ENCODE assay signal across 14 cellular contexts in the genomic region with DNA sequence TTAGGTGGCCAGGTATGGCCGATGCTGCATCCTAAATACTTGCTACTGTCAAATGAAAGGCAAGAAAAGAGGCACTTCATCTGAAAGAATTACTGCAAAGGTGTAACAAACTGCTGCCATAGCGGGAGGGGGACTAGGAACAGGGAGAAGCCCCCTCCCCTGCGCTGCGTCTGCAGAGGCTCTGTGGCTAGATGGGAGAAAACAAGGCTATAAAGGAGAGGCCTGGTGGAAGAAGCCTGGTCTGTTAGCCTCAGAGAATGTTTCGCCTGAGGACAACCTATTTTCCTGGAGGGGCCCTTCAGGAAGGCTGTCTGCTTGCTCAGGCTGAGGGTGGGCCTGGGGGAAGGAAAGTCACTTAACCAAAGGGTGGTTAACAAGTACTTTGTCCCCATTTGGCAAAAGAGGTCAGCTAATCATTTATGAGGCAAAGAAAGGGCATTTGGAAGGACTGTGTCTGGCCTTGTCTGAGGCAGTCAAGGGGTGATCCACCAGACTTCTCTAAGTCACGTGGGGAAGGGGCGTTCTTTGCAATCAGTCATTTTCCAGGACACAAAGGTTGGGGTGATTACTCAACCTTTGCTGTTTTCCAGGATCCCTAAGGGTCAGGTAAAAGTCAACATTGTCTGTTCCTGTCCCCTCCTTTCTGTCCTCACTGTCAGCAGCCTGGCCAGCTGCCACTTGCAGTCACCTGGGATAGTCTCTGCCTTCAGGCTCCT.
A peak's percentile ranks its signal among the peaks of the same experiment; 100 is the strongest.
DNase-seq lines count a peak whose midpoint lies in the region; ATAC-seq and TF ChIP-seq lines count a peak whose summit lies in the region.
"Had no signal": no experiment of that assay in that cellular context is flagged by ENCODE, and none has a peak within 500 bp of the region (broad histone marks: within the 10 kb centered on the region; RNA-seq: fewer than 3 reads in every experiment).

No MANE protein-coding gene starts in this region.

- DNase-seq in progenitor cell of endocrine pancreas (ENCODE audit: low spot score, unreplicated experiment) (no peak), SKM-1 treated with dmso at 0.1 percent for 144 hours (lab: John Stamatoyannopoulos, UW; ENCODE audit: unreplicated experiment) (no peak), cerebellar nuclear complex (lab: John Stamatoyannopoulos, UW) (no peak), NCI-H2107 treated with DMSO at 0.1 percent for 48 hours (lab: John Stamatoyannopoulos, UW; ENCODE audit: unreplicated experiment) (no peak)
- DNase-seq: activated CD4-positive, CD25-positive, alpha-beta regulatory T cell treated with anti-CD3 and anti-CD28 coated beads, Interleukin-2, amount 50 U/mL, for 72 hours; activated effector memory CD4-positive, alpha-beta T cell treated with Interleukin-2 at 50 U/mL for 16 hours; CD4-positive, alpha-beta memory T cell; hypothalamus; IMR-90; NCI-H146 had no signal

- peak; percentile 25 for ATAC-seq in GM19438 (IDR thresholded peaks at IDR 0.05; ENCODE audit: low read depth, unreplicated experiment)
- ATAC-seq in HG02763 (IDR thresholded peaks at IDR 0.05; ENCODE audit: unreplicated experiment): peak; percentile 34
- ATAC-seq in HG03457 (IDR thresholded peaks at IDR 0.05; ENCODE audit: unreplicated experiment): peak; percentile 21

- peaks cover 21% of the 10 kb centered on the region for H3K4me1 Mint-ChIP-seq in progenitor cell of endocrine pancreas (ENCODE audit: low read depth)
- H3K4me1 Mint-ChIP-seq: CD4-positive, alpha-beta memory T cell had no signal

- no peaks in the 10 kb centered on the region for H3K36me3 Mint-ChIP-seq in progenitor cell of endocrine pancreas (ENCODE audit: insufficient read depth)
- H3K36me3 Mint-ChIP-seq: CD4-positive, alpha-beta memory T cell had no signal

- H3K27me3 Mint-ChIP-seq in progenitor cell of endocrine pancreas: no peaks in the 10 kb centered on the region
- H3K27me3 Mint-ChIP-seq: CD4-positive, alpha-beta memory T cell; stimulated activated naive CD8-positive, alpha-beta T cell treated with anti-CD3 and anti-CD28 coated beads, Interleukin-15, Interleukin-2, amounts not matched to agents 100 ng/mL and 50 ng/mL, for 24 hours had no signal

- TF ChIP-seq CTCF in progenitor cell of endocrine pancreas (IDR thresholded peaks at IDR 0.05; ENCODE audit: unreplicated experiment): no peak

- peak overlapping the region; percentile 29 for H3K27ac Mint-ChIP-seq in progenitor cell of endocrine pancreas
- H3K27ac Mint-ChIP-seq: CD4-positive, alpha-beta memory T cell; stimulated activated naive CD8-positive, alpha-beta T cell treated with anti-CD3 and anti-CD28 coated beads, Interleukin-15, Interleukin-2, amounts not matched to agents 100 ng/mL and 50 ng/mL, for 24 hours had no signal

- peaks cover 11% of the 10 kb centered on the region for H3K9me3 Mint-ChIP-seq in progenitor cell of endocrine pancreas (ENCODE audit: low read depth)

- H3K4me3 Mint-ChIP-seq in progenitor cell of endocrine pancreas (ENCODE audit: low read depth): no peak overlapping the region
- H3K4me3 Mint-ChIP-seq: CD4-positive, alpha-beta memory T cell; stimulated activated naive CD8-positive, alpha-beta T cell treated with anti-CD3 and anti-CD28 coated beads, Interleukin-15, Interleukin-2, amounts not matched to agents 100 ng/mL and 50 ng/mL, for 24 hours had no signal
